Comparison of ENCODE assay signal across 16 cellular contexts in genomic region chr11:2740275-2740940, GRCh38. TPM values are rescaled to one million over a fixed set of nuclear protein-coding genes. Genes with fewer than 3 reads are reported as not detected.
A peak's percentile ranks its signal among the peaks of the same experiment; 100 is the strongest.
DNase-seq lines count a peak whose midpoint lies in the region; ATAC-seq and TF ChIP-seq lines count a peak whose summit lies in the region.
"Had no signal": no experiment of that assay in that cellular context is flagged by ENCODE, and none has a peak within 500 bp of the region (broad histone marks: within the 10 kb centered on the region; RNA-seq: fewer than 3 reads in every experiment).

No MANE protein-coding gene starts in this region.

- peak overlapping the region; percentile 95 for H2AK5ac ChIP-seq in mesenchymal stem cell (ENCODE audit: low read length, severe bottlenecking)

- peak overlapping the region; percentile 78 for H3K9ac ChIP-seq in adipocyte (ENCODE audit: low read length)
- peak overlapping the region; percentile 65 for H3K9ac ChIP-seq in mesenchymal stem cell (ENCODE audit: low read length)
- H3K9ac ChIP-seq in smooth muscle cell (ENCODE audit: low read depth): no peak overlapping the region

- H3K27ac ChIP-seq in mesenchymal stem cell (ENCODE audit: low read length, poor library complexity, severe bottlenecking): peak overlapping the region; percentile 96
- H3K27ac ChIP-seq in smooth muscle cell (ENCODE audit: low read depth): no peak overlapping the region
- H3K27ac ChIP-seq: SJSA1 had no signal

- H2BK12ac ChIP-seq in mesenchymal stem cell (ENCODE audit: low read length in 2 of 2): peak overlapping the region in 1 of 2 experiments; percentile 89

- H3K9me3 ChIP-seq in adipocyte (ENCODE audit: control insufficient read depth, low read length) (no peaks in the 10 kb centered on the region), mesenchymal stem cell (ENCODE audit: control insufficient read depth, low read length) (no peaks in the 10 kb centered on the region), smooth muscle cell (replicated peaks; ENCODE audit: low read depth) (no peaks in the 10 kb centered on the region)
- H3K9me3 ChIP-seq: SJSA1 had no signal

- H3K4me3 ChIP-seq in adipocyte (ENCODE audit: low read length) (no peak overlapping the region), mesenchymal stem cell (ENCODE audit: insufficient read depth in 1 of 2, low read depth in 1 of 2, low read length in 2 of 2) (no peak overlapping the region), smooth muscle cell (no peak overlapping the region)
- H3K4me3 ChIP-seq: GM12878, SJSA1 had no signal

- H3K27me3 ChIP-seq in adipocyte (replicated peaks; ENCODE audit: control insufficient read depth, insufficient read depth, low read length) (no peaks in the 10 kb centered on the region), mesenchymal stem cell (ENCODE audit: control insufficient read depth in 1 of 2, insufficient read depth in 1 of 2, low read length in 2 of 2) (no peaks in the 10 kb centered on the region), smooth muscle cell (ENCODE audit: low read depth) (no peaks in the 10 kb centered on the region)

- peak overlapping the region; percentile 21 for H2BK120ac ChIP-seq in mesenchymal stem cell (ENCODE audit: low read depth, low read length)

- H2AFZ ChIP-seq in mesenchymal stem cell (ENCODE audit: low read depth, low read length) (no peak overlapping the region), smooth muscle cell (ENCODE audit: low read depth) (no peak overlapping the region)

- H3K4me2 ChIP-seq in mesenchymal stem cell (ENCODE audit: low read length, poor library complexity, severe bottlenecking) (no peak overlapping the region), smooth muscle cell (peak overlapping the region; percentile 52)

- no peaks in the 10 kb centered on the region for H3K79me2 ChIP-seq in smooth muscle cell (ENCODE audit: low read depth)

- no peak for TF ChIP-seq CTCF in smooth muscle cell (IDR thresholded peaks at IDR 0.05; ENCODE audit: borderline replicate concordance, insufficient read depth, poor library complexity, severe bottlenecking)

- H3K36me3 ChIP-seq in adipocyte (ENCODE audit: control insufficient read depth, insufficient read depth, low read length, severe bottlenecking) (no peaks in the 10 kb centered on the region), mesenchymal stem cell (ENCODE audit: control insufficient read depth in 1 of 2, insufficient read depth in 2 of 2, low read depth in 1 of 2, low read length in 2 of 2) (no peaks in the 10 kb centered on the region), smooth muscle cell (ENCODE audit: low read depth) (no peaks in the 10 kb centered on the region)
- H3K36me3 ChIP-seq: SJSA1 had no signal

- peak overlapping the region; percentile 36 for H4K91ac ChIP-seq in mesenchymal stem cell (ENCODE audit: low read length)

- ATAC-seq in left cardiac atrium (no peak), GM19397 (IDR thresholded peaks at IDR 0.05; ENCODE audit: unreplicated experiment) (no peak)
- ATAC-seq: GM12878 had no signal

- DNase-seq in adipocyte (ENCODE audit: low read depth): no peak
- peak; percentile 2 for DNase-seq in left cardiac atrium
- DNase-seq in mesenchymal stem cell: no peak
- DNase-seq in smooth muscle cell (lab: John Stamatoyannopoulos, UW; ENCODE audit: unreplicated experiment): no peak
- DNase-seq in T1000 (lab: John Stamatoyannopoulos, UW): no peak
- DNase-seq in stimulated activated CD4-positive, alpha-beta T cell treated with anti-CD3 and anti-CD28 coated beads, Interleukin-2, amount 100 ng/mL, for 48 hours: no peak
- no peak for DNase-seq in NCI-H2081 treated with DMSO at 0.1 percent for 48 hours (lab: John Stamatoyannopoulos, UW)
- DNase-seq: HCEC 1CT, Kasumi-1, NCI-H1105 treated with DMSO at 0.1 percent for 48 hours, NCI-H187 treated with DMSO at 0.1 percent for 48 hours, NCI-H2171 treated with DMSO at 0.1 percent for 48 hours, NCI-H510A had no signal

- peak overlapping the region; percentile 37 for H2BK5ac ChIP-seq in mesenchymal stem cell (ENCODE audit: low read depth, low read length, poor library complexity, severe bottlenecking)

- peaks cover 11% of the 10 kb centered on the region for H3F3A ChIP-seq in smooth muscle cell (ENCODE audit: low read depth)

- no peaks in the 10 kb centered on the region for H4K20me1 ChIP-seq in smooth muscle cell (ENCODE audit: low read depth)

- no peak overlapping the region for H3K23ac ChIP-seq in mesenchymal stem cell (ENCODE audit: low read length in 2 of 2)

- peak overlapping the region in 1 of 2 experiments; percentile 94 for H3K14ac ChIP-seq in mesenchymal stem cell (ENCODE audit: low read length in 2 of 2)

- H3K79me1 ChIP-seq in mesenchymal stem cell (replicated peaks; ENCODE audit: low read length, poor library complexity, severe bottlenecking): no peaks in the 10 kb centered on the region

- peaks cover 35% of the 10 kb centered on the region for H3K4me1 ChIP-seq in adipocyte (ENCODE audit: control insufficient read depth, insufficient read depth, low read length)
- H3K4me1 ChIP-seq in mesenchymal stem cell (ENCODE audit: control insufficient read depth, insufficient read depth, low read depth, low read length): peaks cover 61% of the 10 kb centered on the region
- peaks cover 16% of the 10 kb centered on the region for H3K4me1 ChIP-seq in smooth muscle cell (ENCODE audit: low read depth)

- 95% methylated on average over 16 of the region's 17 CpGs for WGBS in mesenchymal stem cell
- 95% methylated on average over 17 of the region's 17 CpGs for WGBS in smooth muscle cell (ENCODE audit: low lambda C conversion rate)

- H3K18ac ChIP-seq in mesenchymal stem cell (ENCODE audit: low read depth in 1 of 2, low read length in 2 of 2): peak overlapping the region; percentile 69 to 88

- H3K4ac ChIP-seq in mesenchymal stem cell (ENCODE audit: low read depth in 1 of 2, low read length in 2 of 2): peak overlapping the region; percentile 61 to 77

- no peak overlapping the region for H2BK15ac ChIP-seq in mesenchymal stem cell (ENCODE audit: low read depth, poor library complexity, severe bottlenecking)

- no peak overlapping the region for H4K8ac ChIP-seq in mesenchymal stem cell (ENCODE audit: low read length)

- intact Hi-C loops in left cardiac atrium (cut with DNase I): no loop called here

RNA-seq across cellular contexts. Expression of gene KCNQ1OT1, which starts 40.6 kb away (rescaled TPM):
- total RNA-seq in left cardiac atrium (under 1 TPM; 0.59 to 0.81 TPM), smooth muscle cell (9.8 and 12.3 TPM in 2 replicates)
- polyA plus RNA-seq in mesenchymal stem cell (2013, experiment 1 of 2): 0.08 TPM
- 0.05 TPM for polyA plus RNA-seq in mesenchymal stem cell (2013, experiment 2 of 2)
- polyA plus RNA-seq in smooth muscle cell: 1.6 and 4.6 TPM in 2 replicates
